14 cellular contexts compared by ENCODE assay signal in genomic region chr9:22170990-22171663, GRCh38.
DNase-seq lines count a peak whose midpoint lies in the region; ATAC-seq and TF ChIP-seq lines count a peak whose summit lies in the region.
"Had no signal": no experiment of that assay in that cellular context is flagged by ENCODE, and none has a peak within 500 bp of the region (broad histone marks: within the 10 kb centered on the region; RNA-seq: fewer than 3 reads in every experiment).

No MANE protein-coding gene starts in this region.

- no peaks in the 10 kb centered on the region for H3K9me3 ChIP-seq in spleen
- H3K9me3 ChIP-seq in aorta (ENCODE audit: control insufficient read depth, low read length) = no peaks in the 10 kb centered on the region

- no peaks in the 10 kb centered on the region for H3K27me3 ChIP-seq in spleen (replicated peaks in 1 of 7)
- no peaks in the 10 kb centered on the region for H3K27me3 ChIP-seq in aorta (ENCODE audit: control insufficient read depth in 1 of 2, insufficient read depth in 2 of 2, low read length in 1 of 2)

- H3K4me1 ChIP-seq in spleen = peaks cover 3 to 42% (median 23%) of the 10 kb centered on the region in 6 donors
- no peaks in the 10 kb centered on the region for H3K4me1 ChIP-seq in aorta (ENCODE audit: control insufficient read depth in 1 of 2, insufficient read depth in 2 of 2, low read length in 2 of 2)

- no peak overlapping the region for H3K4me3 Mint-ChIP-seq in activated naive CD8-positive, alpha-beta T cell treated with anti-CD3 and anti-CD28 coated beads, Interleukin-2, amount 50 U/mL, for 24 hours
- H3K4me3 Mint-ChIP-seq: HFFc6 had no signal

- peak overlapping the region in 7 of 8 donors; percentile 30 to 77 (median 66) for H3K27ac ChIP-seq in spleen
- no peak overlapping the region for H3K27ac ChIP-seq in aorta (ENCODE audit: low read depth in 1 of 2, low read length in 2 of 2)
- H3K27ac ChIP-seq: 22Rv1, VCaP had no signal

- H3K9me3 Mint-ChIP-seq in activated naive CD8-positive, alpha-beta T cell treated with anti-CD3 and anti-CD28 coated beads, Interleukin-2, amount 50 U/mL, for 24 hours = no peaks in the 10 kb centered on the region
- H3K9me3 Mint-ChIP-seq: HFFc6 had no signal

- WGBS in spleen, 5 donors = 45 to 59% (median 52%) methylated on average over 2 of the region's 2 CpGs
- 57 to 65% methylated on average over 2 of the region's 2 CpGs for WGBS in aorta, 2 donors

- H3K36me3 ChIP-seq in spleen (no peaks in the 10 kb centered on the region), aorta (ENCODE audit: control insufficient read depth in 1 of 2, insufficient read depth in 2 of 2, low read length in 1 of 2) (no peaks in the 10 kb centered on the region)

- H3K4me3 ChIP-seq in spleen (no peak overlapping the region), aorta (ENCODE audit: low read length in 2 of 2) (no peak overlapping the region)

- ATAC-seq in HG03103 (IDR thresholded peaks at IDR 0.05; ENCODE audit: low read depth, unreplicated experiment) (peak; percentile 78), aorta (ENCODE audit: low FRiP score) (no peak)
- ATAC-seq in activated naive CD8-positive, alpha-beta T cell treated with anti-CD3 and anti-CD28 coated beads, Interleukin-2, amount 50 U/mL, for 24 hours = no peak
- ATAC-seq: esophagus mucosa had no signal

- peaks cover 15% of the 10 kb centered on the region for H3K4me1 Mint-ChIP-seq in activated naive CD8-positive, alpha-beta T cell treated with anti-CD3 and anti-CD28 coated beads, Interleukin-2, amount 50 U/mL, for 24 hours

- H3K27me3 Mint-ChIP-seq in activated naive CD8-positive, alpha-beta T cell treated with anti-CD3 and anti-CD28 coated beads, Interleukin-2, amount 50 U/mL, for 24 hours = peaks cover 1% of the 10 kb centered on the region

- peak; percentile 37 for DNase-seq in NCI-H146 (lab: John Stamatoyannopoulos, UW)
- no peak for DNase-seq in NCI-H146 treated with DMSO at 0.1 percent for 48 hours (lab: John Stamatoyannopoulos, UW; ENCODE audit: unreplicated experiment)
- DNase-seq in RPMI8226 = peak; percentile 53
- no peak for DNase-seq in spleen
- DNase-seq in aorta = no peak
- DNase-seq in activated naive CD8-positive, alpha-beta T cell treated with anti-CD3 and anti-CD28 coated beads, Interleukin-2, amount 50 U/mL, for 24 hours = no peak
- no peak for DNase-seq in hypothalamus (lab: John Stamatoyannopoulos, UW)
- DNase-seq: DMS79, HFFc6, NCI-H187 had no signal

- no peak overlapping the region for H3K27ac Mint-ChIP-seq in activated naive CD8-positive, alpha-beta T cell treated with anti-CD3 and anti-CD28 coated beads, Interleukin-2, amount 50 U/mL, for 24 hours
- H3K27ac Mint-ChIP-seq: HFFc6 had no signal

- no peak for TF ChIP-seq CTCF in spleen (IDR thresholded peaks at IDR 0.05 in 8 of 11, conservative IDR thresholded peaks at IDR 0.05 in 3 of 11)

- H3K36me3 Mint-ChIP-seq in activated naive CD8-positive, alpha-beta T cell treated with anti-CD3 and anti-CD28 coated beads, Interleukin-2, amount 50 U/mL, for 24 hours (ENCODE audit: low read depth) = no peaks in the 10 kb centered on the region

- intact Hi-C loops in spleen (cut with DNase I; ENCODE audit: low total_unique reads) = no loop called here
- intact Hi-C loops in aorta (cut with DNase I) = no loop called here

- no peak for TF ChIP-seq POLR2A in spleen (IDR thresholded peaks at IDR 0.05)

Comparison
In these comparisons a context has a peak if more than half of its experiments do, and no peak if none do; other contexts are left out.
1. DNase-seq: peak in NCI-H146 (single experiment) and RPMI8226 (single experiment); none in NCI-H146 treated with DMSO at 0.1 percent for 48 hours (single experiment), spleen (single experiment), aorta (0 of 2), activated naive CD8-positive, alpha-beta T cell treated with anti-CD3 and anti-CD28 coated beads, Interleukin-2, amount 50 U/mL, for 24 hours (single experiment) and hypothalamus (0 of 51).
2. H3K27ac ChIP-seq: peak in spleen (7 of 8); none in aorta (0 of 2).